8 cellular contexts compared by ENCODE assay signal in genomic region chr9:94952553-94953373, GRCh38.
A peak's percentile ranks its signal among the peaks of the same experiment; 100 is the strongest.
DNase-seq lines count a peak whose midpoint lies in the region; ATAC-seq and TF ChIP-seq lines count a peak whose summit lies in the region.

No MANE protein-coding gene starts in this region.

- H3K9me3 ChIP-seq in MM.1S (replicated peaks; ENCODE audit: insufficient read depth, low read length) (no peaks in the 10 kb centered on the region), esophagus muscularis mucosa (no peaks in the 10 kb centered on the region), BE2C (no peaks in the 10 kb centered on the region), Karpas-422 (ENCODE audit: low read length) (no peaks in the 10 kb centered on the region)

- peak; percentile 94 for ATAC-seq in stimulated activated effector memory CD8-positive, alpha-beta T cell treated with anti-CD3 and anti-CD28 coated beads, Interleukin-12 subunit alpha, Interleukin-12 subunit beta, amount 100 ng/mL, for 72 hours

- no peaks in the 10 kb centered on the region for H4K20me1 ChIP-seq in MM.1S (ENCODE audit: insufficient read depth, low read length)
- no peaks in the 10 kb centered on the region for H4K20me1 ChIP-seq in Karpas-422 (ENCODE audit: insufficient read depth, low read depth, low read length)

- H2AFZ ChIP-seq in MM.1S (ENCODE audit: low read length): peak overlapping the region; percentile 10; the same call in 1 of the 2 replicates
- H2AFZ ChIP-seq in Karpas-422 (ENCODE audit: low read length): no peak overlapping the region

- H3K9me2 ChIP-seq in MM.1S (replicated peaks; ENCODE audit: insufficient read depth, low read length) (no peaks in the 10 kb centered on the region), Karpas-422 (replicated peaks; ENCODE audit: insufficient read depth, low read length) (no peaks in the 10 kb centered on the region)

- TF ChIP-seq CTCF in MM.1S (IDR thresholded peaks at IDR 0.05; ENCODE audit: low read length) (no peak), esophagus muscularis mucosa (IDR thresholded peaks at IDR 0.05) (no peak), BE2C (IDR thresholded peaks at IDR 0.05; ENCODE audit: low read depth, low read length) (no peak)

- H3K4me2 ChIP-seq in MM.1S (ENCODE audit: low read depth, low read length) (peak overlapping the region; percentile 63), Karpas-422 (ENCODE audit: low read depth, low read length, poor library complexity, severe bottlenecking) (no peak overlapping the region)

- H3K27me3 ChIP-seq in MM.1S (replicated peaks; ENCODE audit: insufficient read depth, low read length) (no peaks in the 10 kb centered on the region), esophagus muscularis mucosa (no peaks in the 10 kb centered on the region), BE2C (no peaks in the 10 kb centered on the region), Karpas-422 (ENCODE audit: low read length) (no peaks in the 10 kb centered on the region)

- DNase-seq in stimulated activated CD4-positive, alpha-beta T cell treated with anti-CD3 and anti-CD28 coated beads, Interleukin-15, amount 100 ng/mL, for 24 hours: peak; percentile 6
- DNase-seq in stimulated activated CD4-positive, alpha-beta T cell treated with anti-CD3 and anti-CD28 coated beads, Interleukin-4, amount 100 ng/mL, for 4 hours: no peak
- peak; percentile 87 for DNase-seq in MM.1S
- no peak for DNase-seq in esophagus muscularis mucosa (ENCODE audit: extremely low spot score)
- DNase-seq in stimulated activated effector memory CD8-positive, alpha-beta T cell treated with anti-CD3 and anti-CD28 coated beads, Interleukin-12 subunit alpha, Interleukin-12 subunit beta, amount 100 ng/mL, for 72 hours (ENCODE audit: low spot score in 2 of 2): no peak
- no peak for DNase-seq in BE2C
- no peak for DNase-seq in NCI-H748 treated with DMSO at 0.1 percent for 48 hours (lab: John Stamatoyannopoulos, UW)
- DNase-seq in Karpas-422: no peak

- H3K79me2 ChIP-seq in MM.1S (ENCODE audit: low read length) (no peaks in the 10 kb centered on the region), Karpas-422 (ENCODE audit: low read length) (no peaks in the 10 kb centered on the region)

- no peak for TF ChIP-seq POLR2A in esophagus muscularis mucosa (IDR thresholded peaks at IDR 0.05; ENCODE audit: low read depth)

- peak overlapping the region; percentile 11 for H3K4me3 Mint-ChIP-seq in stimulated activated effector memory CD8-positive, alpha-beta T cell treated with anti-CD3 and anti-CD28 coated beads, Interleukin-12 subunit alpha, Interleukin-12 subunit beta, amount 100 ng/mL, for 72 hours

- peaks cover 41% of the 10 kb centered on the region for H3K4me1 Mint-ChIP-seq in stimulated activated effector memory CD8-positive, alpha-beta T cell treated with anti-CD3 and anti-CD28 coated beads, Interleukin-12 subunit alpha, Interleukin-12 subunit beta, amount 100 ng/mL, for 72 hours

- H3K4me3 ChIP-seq in MM.1S (ENCODE audit: low read length) (peak overlapping the region; percentile 26), esophagus muscularis mucosa (no peak overlapping the region), BE2C (ENCODE audit: low read depth, low read length) (no peak overlapping the region), Karpas-422 (ENCODE audit: low read length) (no peak overlapping the region)

- H3K36me3 ChIP-seq in MM.1S (replicated peaks; ENCODE audit: insufficient read depth, low read length) (no peaks in the 10 kb centered on the region), esophagus muscularis mucosa (peaks cover 0 to 13% (median 6%) of the 10 kb centered on the region in 4 donors), BE2C (peaks cover 15% of the 10 kb centered on the region; the same call in 1 of the 2 replicates), Karpas-422 (ENCODE audit: insufficient read depth, low read length) (no peaks in the 10 kb centered on the region)

- peak; percentile 46 for TF ChIP-seq EP300 in esophagus muscularis mucosa (IDR thresholded peaks at IDR 0.05)

- WGBS in esophagus muscularis mucosa: 54% methylated on average over 8 of the region's 8 CpGs

- H3K27ac ChIP-seq in MM.1S (ENCODE audit: low read length) (peak overlapping the region; percentile 91), esophagus muscularis mucosa (replicated peaks in 1 of 4) (peak overlapping the region; percentile 51 to 74 (median 62)), Karpas-422 (ENCODE audit: low read length) (no peak overlapping the region)

- peak overlapping the region; percentile 68 for H3K9ac ChIP-seq in MM.1S (ENCODE audit: low read length)
- H3K9ac ChIP-seq in Karpas-422 (ENCODE audit: low read length): no peak overlapping the region

- H3K36me3 Mint-ChIP-seq in stimulated activated effector memory CD8-positive, alpha-beta T cell treated with anti-CD3 and anti-CD28 coated beads, Interleukin-12 subunit alpha, Interleukin-12 subunit beta, amount 100 ng/mL, for 72 hours: peaks cover 6% of the 10 kb centered on the region

- peaks cover 21% of the 10 kb centered on the region for H3F3A ChIP-seq in MM.1S (ENCODE audit: insufficient read depth, low read length)

- peak overlapping the region; percentile 9 for H3K27ac Mint-ChIP-seq in stimulated activated effector memory CD8-positive, alpha-beta T cell treated with anti-CD3 and anti-CD28 coated beads, Interleukin-12 subunit alpha, Interleukin-12 subunit beta, amount 100 ng/mL, for 72 hours

- intact Hi-C loops in esophagus muscularis mucosa (cut with DNase I): no loop called here

- no peaks in the 10 kb centered on the region for H3K9me3 Mint-ChIP-seq in stimulated activated effector memory CD8-positive, alpha-beta T cell treated with anti-CD3 and anti-CD28 coated beads, Interleukin-12 subunit alpha, Interleukin-12 subunit beta, amount 100 ng/mL, for 72 hours

- H3K4me1 ChIP-seq in MM.1S (ENCODE audit: low read length): peaks cover 35% of the 10 kb centered on the region
- peaks cover 44 to 54% (median 49%) of the 10 kb centered on the region in 4 donors for H3K4me1 ChIP-seq in esophagus muscularis mucosa
- H3K4me1 ChIP-seq in BE2C: peaks cover 14% of the 10 kb centered on the region
- peaks cover 25% of the 10 kb centered on the region for H3K4me1 ChIP-seq in Karpas-422 (ENCODE audit: low read length)

Comparison
In these comparisons a context has a peak if more than half of its experiments do, and no peak if none do; other contexts are left out.
1. DNase-seq: peak in stimulated activated CD4-positive, alpha-beta T cell treated with anti-CD3 and anti-CD28 coated beads, Interleukin-15, amount 100 ng/mL, for 24 hours (single experiment) and MM.1S (single experiment); none in stimulated activated CD4-positive, alpha-beta T cell treated with anti-CD3 and anti-CD28 coated beads, Interleukin-4, amount 100 ng/mL, for 4 hours (0 of 2), esophagus muscularis mucosa (single experiment), stimulated activated effector memory CD8-positive, alpha-beta T cell treated with anti-CD3 and anti-CD28 coated beads, Interleukin-12 subunit alpha, Interleukin-12 subunit beta, amount 100 ng/mL, for 72 hours (0 of 2), BE2C (single experiment), NCI-H748 treated with DMSO at 0.1 percent for 48 hours (single experiment) and Karpas-422 (single experiment).